Comparison of ENCODE assay signal across 27 cellular contexts in the genomic region with DNA sequence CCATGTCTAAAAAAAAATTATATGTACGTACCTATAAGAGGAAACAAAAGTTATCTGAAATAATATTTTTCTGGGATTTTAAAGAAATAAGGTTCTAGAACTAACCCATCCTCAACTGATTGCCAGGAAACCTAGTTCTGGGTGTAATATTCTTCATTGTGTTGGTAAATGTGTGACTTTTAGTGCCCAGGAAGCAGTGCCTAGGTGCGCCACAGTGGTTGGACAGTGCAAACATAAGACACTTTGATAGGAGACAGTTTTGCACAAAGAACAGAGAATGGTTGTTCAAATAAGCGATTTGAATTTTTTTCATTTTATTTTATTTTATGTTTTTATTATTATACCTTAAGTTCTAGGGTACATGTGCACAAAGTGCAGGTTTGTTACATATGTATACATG. TPM values are rescaled to one million over a fixed set of nuclear protein-coding genes. Genes with fewer than 3 reads are reported as not detected.
"Had no signal": no experiment of that assay in that cellular context is flagged by ENCODE, and none has a peak within 500 bp of the region (broad histone marks: within the 10 kb centered on the region; RNA-seq: fewer than 3 reads in every experiment).

No MANE protein-coding gene starts in this region.

- H3K27ac ChIP-seq: stomach, suprapubic skin, testis, thoracic aorta, thyroid gland, tibial nerve, transverse colon, upper lobe of left lung, upper lobe of right lung, uterus, vagina had no signal

- H3K4me1 ChIP-seq: suprapubic skin, testis, tibial nerve, upper lobe of left lung, upper lobe of right lung, uterus, vagina had no signal

- ATAC-seq: stimulated activated effector memory CD8-positive, alpha-beta T cell treated with anti-CD3 and anti-CD28 coated beads, Interleukin-12 subunit alpha, Interleukin-12 subunit beta, amount 100 ng/mL, for 72 hours; stimulated activated memory B cell treated with anti-CD40 and anti-IgM and Interleukin-4, amounts not matched to agents 10 μg/mL and 1 μg/mL and 100 μg/mL, for 72 hours; stimulated activated naive B cell treated with anti-CD40 and anti-IgM and Interleukin-4, amounts not matched to agents 10 μg/mL and 1 μg/mL and 100 μg/mL, for 72 hours; stimulated activated naive CD8-positive, alpha-beta T cell treated with anti-CD3 and anti-CD28 coated beads, Interleukin-15, amount 100 ng/mL, for 72 hours; stimulated activated naive CD8-positive, alpha-beta T cell treated with anti-CD3 and anti-CD28 coated beads, Interleukin-15, Interleukin-2, amounts not matched to agents 100 U/mL and 50 U/mL, for 24 hours; upper lobe of right lung had no signal

- H3K4me3 ChIP-seq: stomach, suprapubic skin, testis, thoracic aorta, thyroid gland, tibial artery, tibial nerve, transverse colon, upper lobe of left lung, upper lobe of right lung, uterus, vagina had no signal

- H3K9me3 ChIP-seq: stomach, suprapubic skin, testis, thoracic aorta, thyroid gland, tibial artery, tibial nerve, transverse colon, upper lobe of left lung, upper lobe of right lung, uterus, vagina had no signal

- H3K36me3 ChIP-seq: stomach, suprapubic skin, thyroid gland, tibial artery, tibial nerve, transverse colon, upper lobe of left lung, upper lobe of right lung, uterus, vagina had no signal

- H3K27me3 ChIP-seq: stomach, suprapubic skin, testis, thyroid gland, tibial artery, tibial nerve, transverse colon, upper lobe of left lung, upper lobe of right lung, uterus, vagina had no signal

- DNase-seq: stimulated activated CD4-positive, alpha-beta T cell treated with anti-CD3 and anti-CD28 coated beads, Interleukin-2, amount 100 ng/mL, for 48 hours; stimulated activated CD4-positive, alpha-beta T cell treated with anti-CD3 and anti-CD28 coated beads, Interleukin-4, amount 100 ng/mL, for 1 hour; stimulated activated CD4-positive, alpha-beta T cell treated with anti-CD3 and anti-CD28 coated beads, Interleukin-4, amount 100 ng/mL, for 24 hours; stimulated activated CD4-positive, alpha-beta T cell treated with anti-CD3 and anti-CD28 coated beads, Interleukin-4, amount 100 ng/mL, for 4 hours; stimulated activated CD8-positive, alpha-beta memory T cell treated with anti-CD3 and anti-CD28 coated beads, Interleukin-4, amount 100 ng/mL, for 48 hours; stimulated activated naive B cell treated with anti-CD40 and anti-IgM and Interleukin-4, amounts not matched to agents 10 μg/mL and 1 μg/mL and 100 μg/mL, for 72 hours; stimulated activated naive CD4-positive, alpha-beta T cell; stimulated activated naive CD4-positive, alpha-beta T cell treated with Interleukin-2 at 50 U/mL for 16 hours; stimulated activated naive CD8-positive, alpha-beta T cell treated with anti-CD3 and anti-CD28 coated beads, Interleukin-15, amount 100 ng/mL, for 72 hours; stimulated activated naive CD8-positive, alpha-beta T cell treated with anti-CD3 and anti-CD28 coated beads, Interleukin-15, Interleukin-2, amounts not matched to agents 100 U/mL and 50 U/mL, for 24 hours; stomach; substantia nigra; testis; thyroid gland; tibial artery; transverse colon; trophoblast cell; upper lobe of left lung; upper lobe of right lung; uterus had no signal

RNA-seq across cellular contexts. Expression of gene PTTG2, which starts 22.0 kb away (rescaled TPM):
- total RNA-seq: suprapubic skin, temporal lobe had no signal
